ENCODE assay signal across 21 cellular contexts in the genomic region with DNA sequence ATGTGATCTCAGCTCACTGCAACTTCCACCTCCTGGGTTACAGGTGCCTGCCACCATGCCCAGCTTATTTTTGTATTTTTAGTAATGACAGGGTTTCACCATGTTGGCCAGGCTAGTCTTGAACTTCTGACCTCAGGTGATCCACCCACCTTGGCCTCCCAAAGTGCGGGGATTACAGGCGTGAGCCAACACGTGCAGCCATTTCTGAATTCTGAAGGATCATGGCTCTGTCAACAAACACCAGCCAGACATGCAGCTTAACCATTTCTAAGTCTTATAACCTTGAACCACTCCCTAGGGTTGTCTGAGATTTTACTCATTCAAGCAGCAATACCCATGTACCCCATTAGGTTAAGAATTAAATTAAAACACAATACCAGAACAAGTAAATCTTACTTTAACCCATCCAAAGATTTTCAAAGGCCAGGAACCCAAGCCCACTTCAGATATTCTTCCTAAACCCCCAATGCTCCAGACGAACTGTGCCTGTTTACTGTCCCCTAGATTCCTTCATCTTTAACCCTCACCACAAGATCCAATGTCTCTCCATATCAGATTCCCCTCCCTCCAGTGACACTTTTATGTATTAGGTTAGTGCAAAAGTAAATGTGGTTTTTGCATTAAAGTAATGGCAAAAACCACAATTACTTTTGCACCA. TPM values are rescaled to one million over a fixed set of nuclear protein-coding genes. Genes with fewer than 3 reads are reported as not detected.
A peak's percentile ranks its signal among the peaks of the same experiment; 100 is the strongest.
DNase-seq lines count a peak whose midpoint lies in the region; ATAC-seq, FAIRE-seq and TF ChIP-seq lines count a peak whose summit lies in the region.
"Had no signal": no experiment of that assay in that cellular context is flagged by ENCODE, and none has a peak within 500 bp of the region (broad histone marks: within the 10 kb centered on the region; RNA-seq: fewer than 3 reads in every experiment).

No MANE protein-coding gene starts in this region.

- TF ChIP-seq EP300 in HepG2 (IDR thresholded peaks at IDR 0.05; ENCODE audit: low read depth in 2 of 2, low read length in 2 of 2): no peak
- TF ChIP-seq EP300 in HepG2 (CRISPR knock-in tag; IDR thresholded peaks at IDR 0.05; ENCODE audit: borderline replicate concordance): no peak
- TF ChIP-seq EP300 in H1 (IDR thresholded peaks at IDR 0.05; ENCODE audit: borderline replicate concordance in 1 of 2, low read depth in 2 of 2, low read length in 2 of 2): no peak

- no peak overlapping the region for H3K4me2 ChIP-seq in HepG2 (ENCODE audit: low read depth, low read length)
- no peak overlapping the region for H3K4me2 ChIP-seq in H1 (ENCODE audit: insufficient read depth in 1 of 2, low read depth in 2 of 2, low read length in 2 of 2)
- H3K4me2 ChIP-seq: smooth muscle cell had no signal

- H2BK5ac ChIP-seq in H1 (ENCODE audit: low read depth, low read length): no peak overlapping the region

- peaks cover 2% of the 10 kb centered on the region for H3K27me3 Mint-ChIP-seq in IgD-negative memory B cell

- H3K56ac ChIP-seq in H1 (replicated peaks; ENCODE audit: insufficient read length, low read depth, low read length): no peak overlapping the region

- intact Hi-C loops in HepG2 (cut with micrococcal nuclease; ENCODE audit: unreplicated experiment) (no loop called here), right lobe of liver (cut with DNase I) (no loop called here)

- no peak overlapping the region for H2AK5ac ChIP-seq in H1 (ENCODE audit: low read depth, low read length)

- POLR2A ChIA-PET in HepG2 (lab: Yijun Ruan, JAX): no interaction called here
- POLR2A ChIA-PET in H1 (lab: Charles Lee; ENCODE audit: partially characterized antibody): interaction anchor here (0.6 to 1.3 kb wide), 6 partner anchors 10 to 312 kb away, joined by 3 to 4 read pairs (median 3); no protein-coding TSS in a partner anchor
- POLR2A ChIA-PET in RWPE1 (lab: Yijun Ruan, JAX; ENCODE audit: low non-redundant PET): no interaction called here

- H3K9me3 ChIP-seq in HepG2 (ENCODE audit: low read length) (no peaks in the 10 kb centered on the region), right lobe of liver (no peaks in the 10 kb centered on the region), H1 (ENCODE audit: insufficient read depth in 2 of 2, low read depth in 1 of 2, low read length in 1 of 2) (no peaks in the 10 kb centered on the region)
- H3K9me3 ChIP-seq: prostate gland had no signal

- peaks cover 21% of the 10 kb centered on the region for H3K79me2 ChIP-seq in HepG2 (ENCODE audit: insufficient read depth, low read length)
- peaks cover 8 to 21% of the 10 kb centered on the region in 2 experiments for H3K79me2 ChIP-seq in H1 (ENCODE audit: control insufficient read depth in 1 of 2, insufficient read depth in 2 of 2, low read length in 2 of 2)

- ATAC-seq in HepG2: no peak
- no peak for ATAC-seq in right lobe of liver
- ATAC-seq in stimulated activated effector memory CD8-positive, alpha-beta T cell treated with anti-CD3 and anti-CD28 coated beads, Interleukin-12 subunit alpha, Interleukin-12 subunit beta, amount 100 ng/mL, for 72 hours: no peak
- no peak for ATAC-seq in HG03175 (IDR thresholded peaks at IDR 0.05; ENCODE audit: unreplicated experiment)
- ATAC-seq in HG02588 (IDR thresholded peaks at IDR 0.05; ENCODE audit: unreplicated experiment): no peak
- ATAC-seq: left ventricle myocardium superior, Panc1 had no signal

- no TSS peak for BruUV-seq in HepG2 (replicated peaks; lab: Mats Ljungman, UMichigan)

- in situ Hi-C loops in HepG2 (cut with HindIII; ENCODE audit: extremely low pct_ligation_motif_present, low pct_unique_long_range_greater_than_20kb): loop anchor here (10.0 kb wide), 1 partner anchor 269 kb away; no protein-coding TSS in a partner anchor

- no peak overlapping the region for H3K18ac ChIP-seq in H1 (ENCODE audit: extremely low read depth, low read length)

- WGBS in HepG2 (ENCODE audit: low lambda C conversion rate): 82% methylated on average over 1 of the region's 4 CpGs
- WGBS in right lobe of liver (ENCODE audit: insufficient coverage, low coverage, low lambda C conversion rate, missing lambda C conversion rate): 51% methylated on average over 4 of the region's 4 CpGs
- WGBS in H1 (ENCODE audit: extremely low coverage in 1 of 2, insufficient coverage in 1 of 2, insufficient read length in 1 of 2, insufficient replicate concordance in 2 of 2, low coverage in 1 of 2, low lambda C conversion rate in 2 of 2, missing lambda C conversion rate in 1 of 2), 2 experiments: 92% methylated on average over 4 of the region's 4 CpGs; no CpG with 5 or more reads in 1 of the 2 experiments

- H3K14ac ChIP-seq in H1 (ENCODE audit: insufficient read length): no peak overlapping the region

- no peak overlapping the region for H2BK120ac ChIP-seq in H1 (replicated peaks; ENCODE audit: low read depth, low read length)

- FAIRE-seq in HepG2 (lab: Jason Lieb, UNC): no peak
- FAIRE-seq in H1 (lab: Jason Lieb, UNC): no peak
- FAIRE-seq: H54 had no signal

- no peak overlapping the region for H2BK15ac ChIP-seq in H1 (ENCODE audit: low read length)

- peak overlapping the region in 2 of 3 donors; percentile 21 to 30 for H3K27ac Mint-ChIP-seq in IgD-negative memory B cell
- H3K27ac Mint-ChIP-seq in stimulated activated effector memory CD8-positive, alpha-beta T cell treated with anti-CD3 and anti-CD28 coated beads, Interleukin-12 subunit alpha, Interleukin-12 subunit beta, amount 100 ng/mL, for 72 hours: peak overlapping the region; percentile 99

- no peak overlapping the region for H3K4ac ChIP-seq in H1 (replicated peaks; ENCODE audit: insufficient read length, low read depth, low read length)

- no peak overlapping the region for H4K91ac ChIP-seq in H1 (replicated peaks; ENCODE audit: insufficient read length, low read length)

- TF ChIP-seq POLR2A in HepG2 (IDR thresholded peaks at IDR 0.05; ENCODE audit: insufficient read depth in 1 of 2, low read depth in 2 of 2, low read length in 2 of 2): 0 out of 4 replicates have a peak, but pooled peaks of 1 of the 2 experiments have one; percentile 35
- no peak for TF ChIP-seq POLR2A in right lobe of liver (IDR thresholded peaks at IDR 0.05)
- peak; percentile 50 to 60 for TF ChIP-seq POLR2A in H1 (IDR thresholded peaks at IDR 0.05; ENCODE audit: control extremely low read depth in 1 of 2, low read depth in 2 of 2, low read length in 2 of 2)

- no peak overlapping the region for H4K8ac ChIP-seq in H1 (ENCODE audit: extremely low read depth, insufficient read depth, low read length)

- H2AFZ ChIP-seq in HepG2 (ENCODE audit: low read length): no peak overlapping the region
- no peak overlapping the region for H2AFZ ChIP-seq in H1 (ENCODE audit: low read length)

- H3K36me3 ChIP-seq in HepG2 (replicated peaks in 1 of 2; ENCODE audit: control insufficient read depth in 1 of 2, insufficient read depth in 2 of 2, low read length in 2 of 2) (peaks cover 2 to 24% of the 10 kb centered on the region in 2 experiments), right lobe of liver (peaks cover 0 to 33% (median 15%) of the 10 kb centered on the region in 4 donors), H1 (ENCODE audit: control insufficient read depth in 2 of 4, insufficient read depth in 4 of 4, low read length in 3 of 4) (peaks cover 10 to 39% (median 24%) of the 10 kb centered on the region in 4 experiments)

- H3K4me1 ChIP-seq in HepG2 (ENCODE audit: insufficient read depth, low read length): peaks cover 48% of the 10 kb centered on the region
- H3K4me1 ChIP-seq in right lobe of liver: peaks cover 0 to 12% (median 6%) of the 10 kb centered on the region in 4 donors
- H3K4me1 ChIP-seq in H1 (replicated peaks in 1 of 4; ENCODE audit: control insufficient read depth in 3 of 4, insufficient read depth in 4 of 4, low read length in 3 of 4): peaks cover 0 to 5% (median 3%) of the 10 kb centered on the region in 4 experiments; a peak in 6 of 7 replicates
- H3K4me1 ChIP-seq: prostate gland had no signal

- H4K5ac ChIP-seq in H1 (ENCODE audit: insufficient read length, low read depth, low read length): no peak overlapping the region

- no peaks in the 10 kb centered on the region for H3K9me3 Mint-ChIP-seq in IgD-negative memory B cell
- no peaks in the 10 kb centered on the region for H3K9me3 Mint-ChIP-seq in stimulated activated effector memory CD8-positive, alpha-beta T cell treated with anti-CD3 and anti-CD28 coated beads, Interleukin-12 subunit alpha, Interleukin-12 subunit beta, amount 100 ng/mL, for 72 hours

- no peak for DNase-seq in HepG2 (ENCODE audit: low spot score)
- no peak for DNase-seq in right lobe of liver
- no peak for DNase-seq in H1 (ENCODE audit: low read depth in 1 of 2, low spot score in 2 of 2)
- DNase-seq in stimulated activated effector memory CD8-positive, alpha-beta T cell treated with anti-CD3 and anti-CD28 coated beads, Interleukin-12 subunit alpha, Interleukin-12 subunit beta, amount 100 ng/mL, for 72 hours (ENCODE audit: low spot score in 2 of 2): no peak
- DNase-seq in RWPE1 (ENCODE audit: low spot score): no peak
- DNase-seq: activated CD4-positive, alpha-beta T cell treated with anti-CD3 and anti-CD28 coated beads, Interleukin-2, amount 50 U/mL, for 48 hours; activated gamma-delta T cell; GF-D8; left ventricle myocardium superior; NCI-H1436; NCI-H774; stimulated activated CD4-positive, alpha-beta T cell treated with anti-CD3 and anti-CD28 coated beads, Interleukin-4, amount 100 ng/mL, for 4 hours; stimulated activated CD8-positive, alpha-beta memory T cell treated with anti-CD3 and anti-CD28 coated beads, Interleukin-4, amount 100 ng/mL, for 48 hours had no signal

- no peak for TF ChIP-seq RAD21 in HepG2 (CRISPR knock-in tag; IDR thresholded peaks at IDR 0.05)
- no peak for TF ChIP-seq RAD21 in H1 (IDR thresholded peaks at IDR 0.05 in 1 of 2, conservative IDR thresholded peaks at IDR 0.05 in 1 of 2; ENCODE audit: low read depth in 2 of 2, low read length in 2 of 2)

- H3K23ac ChIP-seq in H1 (ENCODE audit: insufficient read length): no peak overlapping the region

- H3K4me1 Mint-ChIP-seq in IgD-negative memory B cell: peaks cover 16 to 34% (median 26%) of the 10 kb centered on the region in 3 donors
- peaks cover 41% of the 10 kb centered on the region for H3K4me1 Mint-ChIP-seq in stimulated activated effector memory CD8-positive, alpha-beta T cell treated with anti-CD3 and anti-CD28 coated beads, Interleukin-12 subunit alpha, Interleukin-12 subunit beta, amount 100 ng/mL, for 72 hours

- H3K9ac ChIP-seq in HepG2 (ENCODE audit: insufficient read depth, low read depth, low read length) (no peak overlapping the region), H1 (replicated peaks in 1 of 4; ENCODE audit: extremely low read depth in 1 of 4, low read depth in 3 of 4, low read length in 3 of 4) (no peak overlapping the region)

- H3K27ac ChIP-seq in HepG2 (ENCODE audit: extremely low read length, insufficient read depth, low read length): no peak overlapping the region
- H3K27ac ChIP-seq in right lobe of liver: no peak overlapping the region
- no peak overlapping the region for H3K27ac ChIP-seq in H1 (ENCODE audit: low read depth, low read length)
- H3K27ac ChIP-seq in RWPE1: no peak overlapping the region
- H3K27ac ChIP-seq: epithelial cell of prostate, prostate gland had no signal

- H4K20me1 ChIP-seq in HepG2 (ENCODE audit: insufficient read depth, low read length) (no peaks in the 10 kb centered on the region), H1 (replicated peaks in 1 of 2; ENCODE audit: control insufficient read depth in 1 of 2, insufficient read depth in 2 of 2, low read length in 2 of 2) (peaks cover 0 to 12% of the 10 kb centered on the region in 2 experiments)

- peaks cover 8% of the 10 kb centered on the region for H3K23me2 ChIP-seq in H1 (ENCODE audit: low read depth, low read length)

- no peak overlapping the region for H3K4me3 ChIP-seq in HepG2 (replicated peaks in 1 of 3; ENCODE audit: insufficient read depth in 1 of 3, low read depth in 2 of 3, low read length in 3 of 3)
- no peak overlapping the region for H3K4me3 ChIP-seq in right lobe of liver
- no peak overlapping the region for H3K4me3 ChIP-seq in H1 (ENCODE audit: extremely low read depth in 1 of 4, insufficient read depth in 2 of 4, low read depth in 3 of 4, low read length in 4 of 4)
- H3K4me3 ChIP-seq: prostate gland, smooth muscle cell had no signal

- CTCF ChIA-PET in HepG2 (lab: Yijun Ruan, JAX; ENCODE audit: low intra/inter-chr PET ratio, low total read pairs): no interaction called here
- CTCF ChIA-PET in H1 (lab: Charles Lee; ENCODE audit: partially characterized antibody): interaction anchor here (1.1 kb wide), 1 partner anchor 58 kb away, joined by 3 read pairs; no protein-coding TSS in a partner anchor
- CTCF ChIA-PET in RWPE1 (lab: Yijun Ruan, JAX): interaction anchor here (0.6 to 0.9 kb wide), 2 partner anchors 58 to 215 kb away, joined by 3 to 7 read pairs; no protein-coding TSS in a partner anchor

- TF ChIP-seq CTCF in HepG2 (CRISPR knock-in tag; IDR thresholded peaks at IDR 0.05) (no peak), right lobe of liver (IDR thresholded peaks at IDR 0.05) (no peak), H1 (IDR thresholded peaks at IDR 0.05; ENCODE audit: control extremely low read depth in 1 of 3, insufficient read depth in 1 of 3, low read depth in 1 of 3, low read length in 3 of 3) (no peak), RWPE1 (conservative IDR thresholded peaks at IDR 0.05; ENCODE audit: low read depth) (no peak)

- H3K79me1 ChIP-seq in H1 (ENCODE audit: low read depth, low read length): peaks cover 4% of the 10 kb centered on the region; the same call in 1 of the 2 replicates

- no peaks in the 10 kb centered on the region; a peak in 1 of 5 replicates for H3K27me3 ChIP-seq in HepG2 (ENCODE audit: control insufficient read depth in 1 of 2, insufficient read depth in 2 of 2, low read length in 2 of 2)
- H3K27me3 ChIP-seq in right lobe of liver: no peaks in the 10 kb centered on the region
- H3K27me3 ChIP-seq in H1 (replicated peaks in 1 of 4; ENCODE audit: control insufficient read depth in 3 of 4, extremely low read depth in 1 of 4, insufficient read depth in 3 of 4, low read length in 3 of 4): no peaks in the 10 kb centered on the region

- H3K4me3 Mint-ChIP-seq in IgD-negative memory B cell: peak overlapping the region in 1 of 4 donors; percentile 93
- no peak overlapping the region for H3K4me3 Mint-ChIP-seq in stimulated activated effector memory CD8-positive, alpha-beta T cell treated with anti-CD3 and anti-CD28 coated beads, Interleukin-12 subunit alpha, Interleukin-12 subunit beta, amount 100 ng/mL, for 72 hours

- H2BK20ac ChIP-seq in H1 (ENCODE audit: low read length): no peak overlapping the region

- no peak overlapping the region for H2BK12ac ChIP-seq in H1 (ENCODE audit: low read depth, low read length)

- H3K36me3 Mint-ChIP-seq in IgD-negative memory B cell: peaks cover 5% of the 10 kb centered on the region
- peaks cover 68% of the 10 kb centered on the region for H3K36me3 Mint-ChIP-seq in stimulated activated effector memory CD8-positive, alpha-beta T cell treated with anti-CD3 and anti-CD28 coated beads, Interleukin-12 subunit alpha, Interleukin-12 subunit beta, amount 100 ng/mL, for 72 hours

RNA-seq across cellular contexts. Expression of a gene that starts 4.0 kb away (rescaled TPM):
- total RNA-seq in HepG2 (2016; rRNA removed; fragmentation: Illumina TruSeq; extraction: Trizol) (1,542 and 1,735 TPM in 2 replicates), right lobe of liver (100 to 1,000 TPM; 303 to 496 (median 339) TPM)
- total RNA-seq in HepG2 (2016; cell fraction: cytosol; rRNA removed; fragmentation: Illumina TruSeq; extraction: Trizol; ENCODE audit: low read depth): 2,792 and 3,249 TPM in 2 replicates
- total RNA-seq in HepG2 (2016; cell fraction: insoluble cytoplasmic fraction; rRNA removed; fragmentation: Illumina TruSeq; extraction: Trizol): 1,538 and 1,805 TPM in 2 replicates
- total RNA-seq in HepG2 (2016; cell fraction: membrane; rRNA removed; fragmentation: Illumina TruSeq; extraction: Trizol): 4,280 and 4,305 TPM in 2 replicates
- total RNA-seq in HepG2 (2016; cell fraction: nucleus; rRNA removed; fragmentation: Illumina TruSeq; extraction: Trizol): 609 and 619 TPM in 2 replicates
- polyA plus RNA-seq in HepG2 (2011; rRNA removed) (1,908 and 2,245 TPM in 2 replicates), IgD-negative memory B cell (2,048 TPM), H1 (2011; rRNA removed) (1,818 and 2,270 TPM in 2 replicates)
- polyA plus RNA-seq in HepG2 (2011; cell fraction: cytosol; rRNA removed): 1,617 and 1,923 TPM in 2 replicates
- polyA plus RNA-seq in HepG2 (2011; cell fraction: nucleus; rRNA removed): 279 and 367 TPM in 2 replicates
- polyA plus RNA-seq in HepG2 (2012): 1,644 and 2,487 TPM in 2 replicates
- polyA plus RNA-seq in HepG2 (2016; cell fraction: cytosol; fragmentation: Illumina TruSeq; extraction: Trizol; ENCODE audit: low read depth): 3,160 and 3,393 TPM in 2 replicates
- polyA plus RNA-seq in HepG2 (2016; cell fraction: insoluble cytoplasmic fraction; fragmentation: Illumina TruSeq; extraction: Trizol; ENCODE audit: low read depth): 1,742 and 1,793 TPM in 2 replicates
- 3,694 and 3,762 TPM in 2 replicates for polyA plus RNA-seq in HepG2 (2016; cell fraction: membrane; fragmentation: Illumina TruSeq; extraction: Trizol; ENCODE audit: low read depth)
- 904 and 939 TPM in 2 replicates for polyA plus RNA-seq in HepG2 (2016; cell fraction: nucleus; fragmentation: Illumina TruSeq; extraction: Trizol; ENCODE audit: insufficient read depth, low read depth)
- polyA minus RNA-seq in HepG2 (2011; rRNA and poly(A)+ RNA removed; ENCODE audit: low replicate concordance): 934 and 1,186 TPM in 2 replicates
- polyA minus RNA-seq in HepG2 (2011; cell fraction: cytosol; rRNA and poly(A)+ RNA removed): 263 and 284 TPM in 2 replicates
- 825 and 1,127 TPM in 2 replicates for polyA minus RNA-seq in HepG2 (2011; cell fraction: nucleus; rRNA and poly(A)+ RNA removed)
- total RNA-seq in H1 (2021; fragmentation: NEBNext Ultra II Directional; extraction: Animal tissue kit (Norgen Biotek cat#: 25700)): 1,310 and 1,336 TPM in 2 replicates
- 1,982 TPM for polyA plus RNA-seq in H1 (2011; cell fraction: cytosol; rRNA removed)
- 640 TPM for polyA plus RNA-seq in H1 (2011; cell fraction: nucleus; rRNA removed)
- 1,729 to 2,391 TPM (median 1,829 TPM) in 4 replicates for polyA plus RNA-seq in H1 (2012, experiment 1 of 2)
- polyA plus RNA-seq in H1 (2012, experiment 2 of 2): 2,854 TPM
- 2,037 TPM for polyA plus RNA-seq in H1 (2013, experiment 1 of 2)
- 2,020 TPM for polyA plus RNA-seq in H1 (2013, experiment 2 of 2)
- polyA minus RNA-seq in H1 (2011; rRNA and poly(A)+ RNA removed): 523 and 539 TPM in 2 replicates
- polyA minus RNA-seq in H1 (2011; cell fraction: cytosol; rRNA and poly(A)+ RNA removed): 283 TPM
- polyA minus RNA-seq in H1 (2011; cell fraction: nucleus; rRNA and poly(A)+ RNA removed): 1,271 TPM

RNA-seq across cellular contexts. Expression of a gene that starts 59.3 kb away (rescaled TPM):
- total RNA-seq in HepG2 (2016; rRNA removed; fragmentation: Illumina TruSeq; extraction: Trizol): 13.1 and 17.5 TPM in 2 replicates
- total RNA-seq in HepG2 (2016; cell fraction: cytosol; rRNA removed; fragmentation: Illumina TruSeq; extraction: Trizol; ENCODE audit: low read depth): 6.3 and 10.6 TPM in 2 replicates
- total RNA-seq in HepG2 (2016; cell fraction: insoluble cytoplasmic fraction; rRNA removed; fragmentation: Illumina TruSeq; extraction: Trizol): 11.5 and 15.9 TPM in 2 replicates
- total RNA-seq in HepG2 (2016; cell fraction: membrane; rRNA removed; fragmentation: Illumina TruSeq; extraction: Trizol): 7.6 and 8.4 TPM in 2 replicates
- 24.7 and 31.2 TPM in 2 replicates for total RNA-seq in HepG2 (2016; cell fraction: nucleus; rRNA removed; fragmentation: Illumina TruSeq; extraction: Trizol)
- 17.7 and 18.7 TPM in 2 replicates for polyA plus RNA-seq in HepG2 (2011; rRNA removed)
- 7.6 and 8.0 TPM in 2 replicates for polyA plus RNA-seq in HepG2 (2011; cell fraction: cytosol; rRNA removed)
- 54.1 and 60.4 TPM in 2 replicates for polyA plus RNA-seq in HepG2 (2011; cell fraction: nucleus; rRNA removed)
- polyA plus RNA-seq in HepG2 (2012): 13.6 and 13.9 TPM in 2 replicates
- polyA plus RNA-seq in HepG2 (2016; cell fraction: cytosol; fragmentation: Illumina TruSeq; extraction: Trizol; ENCODE audit: low read depth): 1.1 and 1.4 TPM in 2 replicates
- polyA plus RNA-seq in HepG2 (2016; cell fraction: insoluble cytoplasmic fraction; fragmentation: Illumina TruSeq; extraction: Trizol; ENCODE audit: low read depth): 15.2 and 18.7 TPM in 2 replicates
- polyA plus RNA-seq in HepG2 (2016; cell fraction: membrane; fragmentation: Illumina TruSeq; extraction: Trizol; ENCODE audit: low read depth): 3.2 and 3.9 TPM in 2 replicates
- polyA plus RNA-seq in HepG2 (2016; cell fraction: nucleus; fragmentation: Illumina TruSeq; extraction: Trizol; ENCODE audit: insufficient read depth, low read depth): 54.7 and 64.0 TPM in 2 replicates
- polyA minus RNA-seq in HepG2 (2011; rRNA and poly(A)+ RNA removed; ENCODE audit: low replicate concordance): 7.3 and 14.7 TPM in 2 replicates
- 3.6 and 7.4 TPM in 2 replicates for polyA minus RNA-seq in HepG2 (2011; cell fraction: cytosol; rRNA and poly(A)+ RNA removed)
- 35.8 and 42.5 TPM in 2 replicates for polyA minus RNA-seq in HepG2 (2011; cell fraction: nucleus; rRNA and poly(A)+ RNA removed)
- 10 to 100 TPM; 12.7 to 26.7 (median 21.5) TPM for total RNA-seq in right lobe of liver
- 0.15 TPM for polyA plus RNA-seq in IgD-negative memory B cell
- total RNA-seq in H1 (2021; fragmentation: NEBNext Ultra II Directional; extraction: Animal tissue kit (Norgen Biotek cat#: 25700)): 25.0 and 25.6 TPM in 2 replicates
- polyA plus RNA-seq in H1 (2011; rRNA removed): 11.4 and 13.6 TPM in 2 replicates
- 14.2 TPM for polyA plus RNA-seq in H1 (2011; cell fraction: cytosol; rRNA removed)
- polyA plus RNA-seq in H1 (2011; cell fraction: nucleus; rRNA removed): 40.4 TPM
- polyA plus RNA-seq in H1 (2012, experiment 1 of 2): 16.2 to 20.0 TPM (median 18.7 TPM) in 4 replicates
- 5.2 TPM for polyA plus RNA-seq in H1 (2012, experiment 2 of 2)
- polyA plus RNA-seq in H1 (2013, experiment 1 of 2): 10.9 TPM
- polyA plus RNA-seq in H1 (2013, experiment 2 of 2): 9.1 TPM
- polyA minus RNA-seq in H1 (2011; rRNA and poly(A)+ RNA removed): 11.7 and 13.8 TPM in 2 replicates
- 11.4 TPM for polyA minus RNA-seq in H1 (2011; cell fraction: cytosol; rRNA and poly(A)+ RNA removed)
- 28.0 TPM for polyA minus RNA-seq in H1 (2011; cell fraction: nucleus; rRNA and poly(A)+ RNA removed)
